Comparison of ENCODE assay signal across 1 cellular context in the genomic region with DNA sequence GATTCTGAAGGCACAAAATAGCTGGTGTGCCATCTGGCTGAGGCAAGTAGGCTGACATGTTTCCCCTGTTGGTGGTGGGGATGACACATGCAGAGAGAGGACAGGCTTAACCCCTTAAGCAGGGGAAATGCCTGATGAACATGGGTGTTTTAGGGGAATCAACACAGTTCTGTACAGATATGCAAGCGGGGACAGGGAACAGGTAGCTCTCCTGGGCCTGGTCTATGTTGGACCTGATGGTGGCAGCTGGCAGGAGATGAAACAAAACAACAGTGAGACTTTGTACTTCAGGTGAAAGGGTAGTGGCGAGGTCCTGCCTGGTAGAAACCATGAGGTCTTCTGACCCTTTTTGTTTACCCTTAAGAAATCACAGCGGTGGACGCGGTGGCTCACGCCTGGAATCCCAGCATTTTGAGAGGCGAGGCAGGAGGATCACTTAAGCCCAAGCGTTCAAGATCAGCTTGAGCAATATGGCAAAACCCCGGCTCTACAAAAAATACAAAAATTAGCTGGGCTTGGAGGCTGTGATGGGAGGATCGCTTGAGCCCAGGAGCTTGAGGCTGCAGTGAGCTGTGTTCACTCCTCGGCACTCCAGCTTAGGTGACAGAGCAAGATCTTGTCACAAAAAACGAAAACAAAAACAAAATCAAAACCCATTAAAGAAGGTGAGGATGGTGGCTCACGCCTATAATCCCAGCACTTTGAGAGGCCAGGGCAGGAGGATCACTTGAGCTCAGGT.
TF ChIP-seq lines count a peak whose summit lies in the region.

No MANE protein-coding gene starts in this region.

TF ChIP-seq in HepG2, 621 proteins besides CTCF, POLR2A, EP300 and RAD21 (continued from another document and continues in another):
- TF ChIP-seq, protein P1, sequence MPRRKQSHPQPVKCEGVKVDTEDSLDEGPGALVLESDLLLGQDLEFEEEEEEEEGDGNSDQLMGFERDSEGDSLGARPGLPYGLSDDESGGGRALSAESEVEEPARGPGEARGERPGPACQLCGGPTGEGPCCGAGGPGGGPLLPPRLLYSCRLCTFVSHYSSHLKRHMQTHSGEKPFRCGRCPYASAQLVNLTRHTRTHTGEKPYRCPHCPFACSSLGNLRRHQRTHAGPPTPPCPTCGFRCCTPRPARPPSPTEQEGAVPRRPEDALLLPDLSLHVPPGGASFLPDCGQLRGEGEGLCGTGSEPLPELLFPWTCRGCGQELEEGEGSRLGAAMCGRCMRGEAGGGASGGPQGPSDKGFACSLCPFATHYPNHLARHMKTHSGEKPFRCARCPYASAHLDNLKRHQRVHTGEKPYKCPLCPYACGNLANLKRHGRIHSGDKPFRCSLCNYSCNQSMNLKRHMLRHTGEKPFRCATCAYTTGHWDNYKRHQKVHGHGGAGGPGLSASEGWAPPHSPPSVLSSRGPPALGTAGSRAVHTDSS (CRISPR knock-in tag; conservative IDR thresholded peaks at IDR 0.05) = no peak
- TF ChIP-seq SKI (IDR thresholded peaks at IDR 0.05; ENCODE audit: partially characterized antibody) (peak; percentile 29), ZNF484 (CRISPR knock-in tag; IDR thresholded peaks at IDR 0.05; ENCODE audit: borderline replicate concordance, low read depth) (no peak), SCMH1 (CRISPR knock-in tag; IDR thresholded peaks at IDR 0.05; ENCODE audit: borderline replicate concordance) (no peak), FOSL2 (CRISPR knock-in tag; IDR thresholded peaks at IDR 0.05) (no peak; the same call in 1 of the 2 replicates), ZBTB20 (CRISPR knock-in tag; IDR thresholded peaks at IDR 0.05; ENCODE audit: borderline replicate concordance, low read depth) (no peak), NR2F2 (IDR thresholded peaks at IDR 0.05; ENCODE audit: borderline replicate concordance, low read depth) (peak; percentile 53; the same call in 1 of the 2 replicates), ZNF776 (CRISPR knock-in tag; IDR thresholded peaks at IDR 0.05) (no peak), LCORL (IDR thresholded peaks at IDR 0.05) (no peak), LCORL (CRISPR knock-in tag; IDR thresholded peaks at IDR 0.05) (peak; percentile 89), CHD2 (IDR thresholded peaks at IDR 0.05; ENCODE audit: low read depth, low read length) (no peak), POLR2AphosphoS5 (IDR thresholded peaks at IDR 0.05; ENCODE audit: low read depth, low read length) (0 out of 2 replicates have a peak, but pooled peaks have one; percentile 42), NFIC (IDR thresholded peaks at IDR 0.05; ENCODE audit: low read length) (0 out of 2 replicates have a peak, but pooled peaks have one; percentile 44), ZFP36 (IDR thresholded peaks at IDR 0.05; ENCODE audit: borderline replicate concordance, low read depth, low read length, partially characterized antibody) (no peak), CCAR2 (optimal IDR thresholded peaks at IDR 0.05; ENCODE audit: low read depth, low read length) (no peak), IRX3 (CRISPR knock-in tag; IDR thresholded peaks at IDR 0.05; ENCODE audit: borderline replicate concordance, low read depth) (0 out of 2 replicates have a peak, but pooled peaks have one; percentile 37), ARNTL (CRISPR knock-in tag; IDR thresholded peaks at IDR 0.05) (0 out of 2 replicates have a peak, but pooled peaks have one; percentile 22), ZKSCAN8 (CRISPR knock-in tag; IDR thresholded peaks at IDR 0.05; ENCODE audit: borderline replicate concordance) (peak; percentile 56; the same call in 1 of the 2 replicates), ZNF253 (CRISPR knock-in tag; IDR thresholded peaks at IDR 0.05; ENCODE audit: borderline replicate concordance) (no peak), HMG20A (CRISPR knock-in tag; IDR thresholded peaks at IDR 0.05; ENCODE audit: borderline replicate concordance) (peak; percentile 82; the same call in 1 of the 2 replicates), ZSCAN12 (CRISPR knock-in tag; IDR thresholded peaks at IDR 0.05) (no peak), TBX2 (CRISPR knock-in tag; IDR thresholded peaks at IDR 0.05; ENCODE audit: borderline replicate concordance) (peak; percentile 58; the same call in 1 of the 2 replicates), JUNB (CRISPR knock-in tag; IDR thresholded peaks at IDR 0.05; ENCODE audit: borderline replicate concordance) (no peak), ZFX (CRISPR knock-in tag; IDR thresholded peaks at IDR 0.05; ENCODE audit: low read depth) (peak; percentile 54), GATAD1 (CRISPR knock-in tag; IDR thresholded peaks at IDR 0.05) (0 out of 2 replicates have a peak, but pooled peaks have one; percentile 48), SNAPC2 (CRISPR knock-in tag; IDR thresholded peaks at IDR 0.05) (no peak), ZFYVE20 (CRISPR knock-in tag; IDR thresholded peaks at IDR 0.05; ENCODE audit: borderline replicate concordance, low read depth) (no peak), ISX (CRISPR knock-in tag; conservative IDR thresholded peaks at IDR 0.05) (no peak), PTBP1 (IDR thresholded peaks at IDR 0.05; ENCODE audit: low read depth, low read length, poor library complexity, severe bottlenecking) (no peak), ZNF468 (CRISPR knock-in tag; IDR thresholded peaks at IDR 0.05) (no peak), CAMTA2 (CRISPR knock-in tag; IDR thresholded peaks at IDR 0.05; ENCODE audit: borderline replicate concordance) (no peak), SAFB2 (CRISPR knock-in tag; IDR thresholded peaks at IDR 0.05; ENCODE audit: borderline replicate concordance, low read depth) (no peak)
- TF ChIP-seq, protein P2, sequence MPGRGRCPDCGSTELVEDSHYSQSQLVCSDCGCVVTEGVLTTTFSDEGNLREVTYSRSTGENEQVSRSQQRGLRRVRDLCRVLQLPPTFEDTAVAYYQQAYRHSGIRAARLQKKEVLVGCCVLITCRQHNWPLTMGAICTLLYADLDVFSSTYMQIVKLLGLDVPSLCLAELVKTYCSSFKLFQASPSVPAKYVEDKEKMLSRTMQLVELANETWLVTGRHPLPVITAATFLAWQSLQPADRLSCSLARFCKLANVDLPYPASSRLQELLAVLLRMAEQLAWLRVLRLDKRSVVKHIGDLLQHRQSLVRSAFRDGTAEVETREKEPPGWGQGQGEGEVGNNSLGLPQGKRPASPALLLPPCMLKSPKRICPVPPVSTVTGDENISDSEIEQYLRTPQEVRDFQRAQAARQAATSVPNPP (CRISPR knock-in tag; IDR thresholded peaks at IDR 0.05) = no peak
- TF ChIP-seq, protein P3, sequence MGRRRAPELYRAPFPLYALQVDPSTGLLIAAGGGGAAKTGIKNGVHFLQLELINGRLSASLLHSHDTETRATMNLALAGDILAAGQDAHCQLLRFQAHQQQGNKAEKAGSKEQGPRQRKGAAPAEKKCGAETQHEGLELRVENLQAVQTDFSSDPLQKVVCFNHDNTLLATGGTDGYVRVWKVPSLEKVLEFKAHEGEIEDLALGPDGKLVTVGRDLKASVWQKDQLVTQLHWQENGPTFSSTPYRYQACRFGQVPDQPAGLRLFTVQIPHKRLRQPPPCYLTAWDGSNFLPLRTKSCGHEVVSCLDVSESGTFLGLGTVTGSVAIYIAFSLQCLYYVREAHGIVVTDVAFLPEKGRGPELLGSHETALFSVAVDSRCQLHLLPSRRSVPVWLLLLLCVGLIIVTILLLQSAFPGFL (CRISPR knock-in tag; IDR thresholded peaks at IDR 0.05) = no peak
- TF ChIP-seq, protein P4, sequence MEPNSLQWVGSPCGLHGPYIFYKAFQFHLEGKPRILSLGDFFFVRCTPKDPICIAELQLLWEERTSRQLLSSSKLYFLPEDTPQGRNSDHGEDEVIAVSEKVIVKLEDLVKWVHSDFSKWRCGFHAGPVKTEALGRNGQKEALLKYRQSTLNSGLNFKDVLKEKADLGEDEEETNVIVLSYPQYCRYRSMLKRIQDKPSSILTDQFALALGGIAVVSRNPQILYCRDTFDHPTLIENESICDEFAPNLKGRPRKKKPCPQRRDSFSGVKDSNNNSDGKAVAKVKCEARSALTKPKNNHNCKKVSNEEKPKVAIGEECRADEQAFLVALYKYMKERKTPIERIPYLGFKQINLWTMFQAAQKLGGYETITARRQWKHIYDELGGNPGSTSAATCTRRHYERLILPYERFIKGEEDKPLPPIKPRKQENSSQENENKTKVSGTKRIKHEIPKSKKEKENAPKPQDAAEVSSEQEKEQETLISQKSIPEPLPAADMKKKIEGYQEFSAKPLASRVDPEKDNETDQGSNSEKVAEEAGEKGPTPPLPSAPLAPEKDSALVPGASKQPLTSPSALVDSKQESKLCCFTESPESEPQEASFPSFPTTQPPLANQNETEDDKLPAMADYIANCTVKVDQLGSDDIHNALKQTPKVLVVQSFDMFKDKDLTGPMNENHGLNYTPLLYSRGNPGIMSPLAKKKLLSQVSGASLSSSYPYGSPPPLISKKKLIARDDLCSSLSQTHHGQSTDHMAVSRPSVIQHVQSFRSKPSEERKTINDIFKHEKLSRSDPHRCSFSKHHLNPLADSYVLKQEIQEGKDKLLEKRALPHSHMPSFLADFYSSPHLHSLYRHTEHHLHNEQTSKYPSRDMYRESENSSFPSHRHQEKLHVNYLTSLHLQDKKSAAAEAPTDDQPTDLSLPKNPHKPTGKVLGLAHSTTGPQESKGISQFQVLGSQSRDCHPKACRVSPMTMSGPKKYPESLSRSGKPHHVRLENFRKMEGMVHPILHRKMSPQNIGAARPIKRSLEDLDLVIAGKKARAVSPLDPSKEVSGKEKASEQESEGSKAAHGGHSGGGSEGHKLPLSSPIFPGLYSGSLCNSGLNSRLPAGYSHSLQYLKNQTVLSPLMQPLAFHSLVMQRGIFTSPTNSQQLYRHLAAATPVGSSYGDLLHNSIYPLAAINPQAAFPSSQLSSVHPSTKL (CRISPR knock-in tag; IDR thresholded peaks at IDR 0.05) = peak; percentile 81
- TF ChIP-seq, protein P5, sequence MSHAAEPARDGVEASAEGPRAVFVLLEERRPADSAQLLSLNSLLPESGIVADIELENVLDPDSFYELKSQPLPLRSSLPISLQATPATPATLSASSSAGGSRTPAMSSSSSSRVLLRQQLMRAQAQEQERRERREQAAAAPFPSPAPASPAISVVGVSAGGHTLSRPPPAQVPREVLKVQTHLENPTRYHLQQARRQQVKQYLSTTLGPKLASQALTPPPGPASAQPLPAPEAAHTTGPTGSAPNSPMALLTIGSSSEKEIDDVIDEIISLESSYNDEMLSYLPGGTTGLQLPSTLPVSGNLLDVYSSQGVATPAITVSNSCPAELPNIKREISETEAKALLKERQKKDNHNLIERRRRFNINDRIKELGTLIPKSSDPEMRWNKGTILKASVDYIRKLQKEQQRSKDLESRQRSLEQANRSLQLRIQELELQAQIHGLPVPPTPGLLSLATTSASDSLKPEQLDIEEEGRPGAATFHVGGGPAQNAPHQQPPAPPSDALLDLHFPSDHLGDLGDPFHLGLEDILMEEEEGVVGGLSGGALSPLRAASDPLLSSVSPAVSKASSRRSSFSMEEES (CRISPR knock-in tag; IDR thresholded peaks at IDR 0.05) = 0 out of 2 replicates have a peak, but pooled peaks have one; percentile 59
- TF ChIP-seq, protein P6, sequence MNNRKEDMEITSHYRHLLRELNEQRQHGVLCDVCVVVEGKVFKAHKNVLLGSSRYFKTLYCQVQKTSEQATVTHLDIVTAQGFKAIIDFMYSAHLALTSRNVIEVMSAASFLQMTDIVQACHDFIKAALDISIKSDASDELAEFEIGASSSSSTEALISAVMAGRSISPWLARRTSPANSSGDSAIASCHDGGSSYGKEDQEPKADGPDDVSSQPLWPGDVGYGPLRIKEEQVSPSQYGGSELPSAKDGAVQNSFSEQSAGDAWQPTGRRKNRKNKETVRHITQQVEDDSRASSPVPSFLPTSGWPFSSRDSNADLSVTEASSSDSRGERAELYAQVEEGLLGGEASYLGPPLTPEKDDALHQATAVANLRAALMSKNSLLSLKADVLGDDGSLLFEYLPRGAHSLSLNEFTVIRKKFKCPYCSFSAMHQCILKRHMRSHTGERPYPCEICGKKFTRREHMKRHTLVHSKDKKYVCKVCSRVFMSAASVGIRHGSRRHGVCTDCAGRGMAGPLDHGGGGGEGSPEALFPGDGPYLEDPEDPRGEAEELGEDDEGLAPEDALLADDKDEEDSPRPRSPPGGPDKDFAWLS (CRISPR knock-in tag; IDR thresholded peaks at IDR 0.05; ENCODE audit: borderline replicate concordance) = no peak
- TF ChIP-seq, protein P7, sequence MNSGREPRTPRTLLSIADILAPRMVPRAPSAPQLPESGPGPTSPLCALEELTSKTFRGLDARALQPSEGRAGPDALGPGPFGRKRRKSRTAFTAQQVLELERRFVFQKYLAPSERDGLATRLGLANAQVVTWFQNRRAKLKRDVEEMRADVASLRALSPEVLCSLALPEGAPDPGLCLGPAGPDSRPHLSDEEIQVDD (CRISPR knock-in tag; IDR thresholded peaks at IDR 0.05; ENCODE audit: borderline replicate concordance) = no peak
- TF ChIP-seq, protein P8, sequence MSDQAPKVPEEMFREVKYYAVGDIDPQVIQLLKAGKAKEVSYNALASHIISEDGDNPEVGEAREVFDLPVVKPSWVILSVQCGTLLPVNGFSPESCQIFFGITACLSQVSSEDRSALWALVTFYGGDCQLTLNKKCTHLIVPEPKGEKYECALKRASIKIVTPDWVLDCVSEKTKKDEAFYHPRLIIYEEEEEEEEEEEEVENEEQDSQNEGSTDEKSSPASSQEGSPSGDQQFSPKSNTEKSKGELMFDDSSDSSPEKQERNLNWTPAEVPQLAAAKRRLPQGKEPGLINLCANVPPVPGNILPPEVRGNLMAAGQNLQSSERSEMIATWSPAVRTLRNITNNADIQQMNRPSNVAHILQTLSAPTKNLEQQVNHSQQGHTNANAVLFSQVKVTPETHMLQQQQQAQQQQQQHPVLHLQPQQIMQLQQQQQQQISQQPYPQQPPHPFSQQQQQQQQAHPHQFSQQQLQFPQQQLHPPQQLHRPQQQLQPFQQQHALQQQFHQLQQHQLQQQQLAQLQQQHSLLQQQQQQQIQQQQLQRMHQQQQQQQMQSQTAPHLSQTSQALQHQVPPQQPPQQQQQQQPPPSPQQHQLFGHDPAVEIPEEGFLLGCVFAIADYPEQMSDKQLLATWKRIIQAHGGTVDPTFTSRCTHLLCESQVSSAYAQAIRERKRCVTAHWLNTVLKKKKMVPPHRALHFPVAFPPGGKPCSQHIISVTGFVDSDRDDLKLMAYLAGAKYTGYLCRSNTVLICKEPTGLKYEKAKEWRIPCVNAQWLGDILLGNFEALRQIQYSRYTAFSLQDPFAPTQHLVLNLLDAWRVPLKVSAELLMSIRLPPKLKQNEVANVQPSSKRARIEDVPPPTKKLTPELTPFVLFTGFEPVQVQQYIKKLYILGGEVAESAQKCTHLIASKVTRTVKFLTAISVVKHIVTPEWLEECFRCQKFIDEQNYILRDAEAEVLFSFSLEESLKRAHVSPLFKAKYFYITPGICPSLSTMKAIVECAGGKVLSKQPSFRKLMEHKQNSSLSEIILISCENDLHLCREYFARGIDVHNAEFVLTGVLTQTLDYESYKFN (CRISPR knock-in tag; conservative IDR thresholded peaks at IDR 0.05) = peak; percentile 81
